ENCODE assay signal across 18 cellular contexts in the genomic region with DNA sequence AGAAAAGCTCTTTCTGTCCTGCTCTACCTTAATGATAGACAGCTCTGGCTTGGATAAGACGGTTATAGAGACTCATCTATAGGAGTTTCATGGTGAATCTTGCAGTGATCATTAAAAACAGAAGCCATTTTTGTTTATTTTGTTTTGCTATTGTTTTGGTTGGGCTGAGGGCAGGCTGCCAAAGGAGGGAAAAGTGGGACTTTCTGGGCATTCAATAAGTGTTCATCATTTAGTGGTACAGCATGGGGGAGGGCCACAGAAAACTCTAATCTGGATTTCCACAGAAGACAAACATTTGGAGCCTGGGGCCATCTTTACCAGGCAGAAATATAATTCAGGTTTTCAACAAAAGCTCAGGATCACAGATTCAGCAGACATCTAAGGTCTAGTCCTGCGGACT.
DNase-seq lines count a peak whose midpoint lies in the region; ATAC-seq, FAIRE-seq and TF ChIP-seq lines count a peak whose summit lies in the region.
"Had no signal": no experiment of that assay in that cellular context is flagged by ENCODE, and none has a peak within 500 bp of the region (broad histone marks: within the 10 kb centered on the region; RNA-seq: fewer than 3 reads in every experiment).

No MANE protein-coding gene starts in this region.

- no peaks in the 10 kb centered on the region for H3K9me3 ChIP-seq in IMR-90 (ENCODE audit: control insufficient read depth, insufficient read depth, low read length)
- H3K9me3 ChIP-seq in endothelial cell of umbilical vein (replicated peaks; ENCODE audit: control insufficient read depth, insufficient read depth, low read length) = no peaks in the 10 kb centered on the region
- H3K9me3 ChIP-seq in Karpas-422 (ENCODE audit: low read length) = no peaks in the 10 kb centered on the region
- H3K9me3 ChIP-seq: SK-N-SH had no signal

- peaks cover 13% of the 10 kb centered on the region for H3K4me1 Mint-ChIP-seq in endothelial cell (ENCODE audit: unreplicated experiment)
- H3K4me1 Mint-ChIP-seq: T-cell had no signal

- no peak for TF ChIP-seq POLR2A in IMR-90 (IDR thresholded peaks at IDR 0.05; ENCODE audit: low read depth, low read length)
- no peak for TF ChIP-seq POLR2A in endothelial cell of umbilical vein (IDR thresholded peaks at IDR 0.05; ENCODE audit: low read depth, low read length)

- peak overlapping the region; percentile 51; the same call in 1 of the 2 replicates for H2AK5ac ChIP-seq in IMR-90 (ENCODE audit: low read depth, low read length)

- H3K79me2 ChIP-seq in endothelial cell of umbilical vein (ENCODE audit: control insufficient read depth, insufficient read depth, low read length) (peaks cover 30% of the 10 kb centered on the region), Karpas-422 (ENCODE audit: low read length) (no peaks in the 10 kb centered on the region)

- FAIRE-seq in endothelial cell of umbilical vein (lab: Jason Lieb, UNC) = peak; percentile 54
- FAIRE-seq: D721Med had no signal

- DNase-seq in IMR-90 (no peak), endothelial cell of umbilical vein (ENCODE audit: low read depth, low spot score) (peak; percentile 78), endothelial cell (ENCODE audit: low spot score) (no peak), Karpas-422 (no peak)
- no peak for DNase-seq in stimulated activated CD4-positive, alpha-beta T cell treated with anti-CD3 and anti-CD28 coated beads, Interleukin-4, amount 100 ng/mL, for 24 hours
- DNase-seq: ACHN; CD8-positive, alpha-beta T cell; DMS79; H9; NCI-H1048; NCI-H2227 treated with DMSO at 0.1 percent for 48 hours; NCI-H524; Right ventricle myocardium superior; SK-N-SH; T-cell had no signal

- 0 out of 3 replicates have a peak overlapping the region, but pooled peaks have one; percentile 3 for H2BK15ac ChIP-seq in IMR-90 (ENCODE audit: low read depth, low read length)

- H3K56ac ChIP-seq in IMR-90 (ENCODE audit: extremely low read depth, insufficient read depth, low read length) = no peak overlapping the region

- dilution Hi-C loops in IMR-90 (cut with HindIII; ENCODE audit: low sequenced_read_pairs, unreplicated experiment) (no loop called here), endothelial cell of umbilical vein (cut with MboI; ENCODE audit: extremely low pct_ligation_motif_present, low sequenced_read_pairs) (loop anchor here (25.0 kb wide), 1 partner anchor 99 kb away; no protein-coding TSS in a partner anchor)

- H3K27me3 ChIP-seq in IMR-90 (ENCODE audit: control insufficient read depth, insufficient read depth, low read length) (no peaks in the 10 kb centered on the region), endothelial cell of umbilical vein (ENCODE audit: control insufficient read depth in 2 of 2, insufficient read depth in 2 of 2, low read length in 2 of 2) (no peaks in the 10 kb centered on the region), Karpas-422 (ENCODE audit: low read length) (no peaks in the 10 kb centered on the region)

- TF ChIP-seq CTCF in IMR-90 (conservative IDR thresholded peaks at IDR 0.05; ENCODE audit: low read depth, low read length) (no peak), endothelial cell of umbilical vein (IDR thresholded peaks at IDR 0.05; ENCODE audit: extremely low read depth in 1 of 2, insufficient read depth in 1 of 2, low read depth in 1 of 2, low read length in 2 of 2) (no peak), endothelial cell (IDR thresholded peaks at IDR 0.05; ENCODE audit: unreplicated experiment) (no peak)

- WGBS in IMR-90 (ENCODE audit: extremely low coverage in 2 of 2, insufficient read length in 1 of 2), 2 experiments = no CpG with 5 or more reads among the region's 2 CpGs

- 0 out of 2 replicates have a peak overlapping the region, but pooled peaks have one; percentile 9 for H3K4ac ChIP-seq in IMR-90 (ENCODE audit: low read depth, low read length)

- TF ChIP-seq RAD21 in IMR-90 (IDR thresholded peaks at IDR 0.05; ENCODE audit: low read length) = no peak

- in situ Hi-C loops in IMR-90 (cut with MboI; ENCODE audit: low sequenced_read_pairs) = no loop called here

- H3K14ac ChIP-seq in IMR-90 (replicated peaks; ENCODE audit: low read depth, low read length) = no peak overlapping the region

- H2BK5ac ChIP-seq in IMR-90 (ENCODE audit: low read depth, low read length, poor library complexity, severe bottlenecking) = no peak overlapping the region

- no peak overlapping the region for H3K4me3 Mint-ChIP-seq in endothelial cell (ENCODE audit: unreplicated experiment)
- H3K4me3 Mint-ChIP-seq: CD8-positive, alpha-beta T cell; H9; T-cell had no signal

- H3K9ac ChIP-seq in IMR-90 (ENCODE audit: low read depth, low read length) (no peak overlapping the region), endothelial cell of umbilical vein (replicated peaks; ENCODE audit: extremely low read depth, insufficient read depth, low read length) (peak overlapping the region; percentile 68), Karpas-422 (ENCODE audit: low read length) (no peak overlapping the region)
- H3K9ac ChIP-seq: SK-N-SH had no signal

- H3K9me1 ChIP-seq in IMR-90 (ENCODE audit: insufficient read depth, low read length) (no peaks in the 10 kb centered on the region), endothelial cell of umbilical vein (replicated peaks; ENCODE audit: control insufficient read depth, extremely low read depth, insufficient read depth, low read length) (no peaks in the 10 kb centered on the region)

- H4K8ac ChIP-seq in IMR-90 (ENCODE audit: low read depth in 2 of 2, low read length in 2 of 2) = no peak overlapping the region

- CTCF ChIA-PET in IMR-90 (lab: Yijun Ruan, JAX) = no interaction called here
- CTCF ChIA-PET in endothelial cell of umbilical vein (lab: Charles Lee) = interaction anchor here (1.6 to 3.0 kb wide), 4 partner anchors 17 to 25 kb away, joined by 4 to 11 read pairs (median 8); no protein-coding TSS in a partner anchor

- H2BK20ac ChIP-seq in IMR-90 (ENCODE audit: low read depth, low read length) = no peak overlapping the region

- H3K23ac ChIP-seq in IMR-90 (ENCODE audit: low read depth, low read length) = no peak overlapping the region

- no peaks in the 10 kb centered on the region for H3K9me2 ChIP-seq in Karpas-422 (replicated peaks; ENCODE audit: insufficient read depth, low read length)
- H3K9me2 ChIP-seq: SK-N-SH had no signal

- H3K79me1 ChIP-seq in IMR-90 (ENCODE audit: low read depth in 1 of 2, low read length in 2 of 2) = no peaks in the 10 kb centered on the region

- POLR2A ChIA-PET in IMR-90 (lab: Charles Lee; ENCODE audit: unreplicated experiment) (no interaction called here), endothelial cell of umbilical vein (lab: Charles Lee) (interaction anchor here (0.9 to 3.2 kb wide), 3 partner anchors 10 to 23 kb away, joined by 3 to 11 read pairs (median 5); no protein-coding TSS in a partner anchor)

- no peak overlapping the region for H4K5ac ChIP-seq in IMR-90 (ENCODE audit: low read depth, low read length)

- no peak overlapping the region for H3K27ac ChIP-seq in IMR-90 (ENCODE audit: insufficient read depth, low read length)
- peak overlapping the region; percentile 96 for H3K27ac ChIP-seq in endothelial cell of umbilical vein (ENCODE audit: insufficient read depth, low read depth, low read length)
- no peak overlapping the region for H3K27ac ChIP-seq in Karpas-422 (ENCODE audit: low read length)

- H3K4me3 ChIP-seq in IMR-90 (ENCODE audit: insufficient read depth, low read depth, low read length) (no peak overlapping the region), endothelial cell of umbilical vein (replicated peaks in 1 of 3; ENCODE audit: insufficient read depth in 1 of 3, low read depth in 1 of 3, low read length in 3 of 3) (peak overlapping the region in 2 of 3 experiments; percentile 11 to 60), Karpas-422 (ENCODE audit: low read length) (no peak overlapping the region)

- H3K4me1 ChIP-seq in IMR-90 (ENCODE audit: control insufficient read depth, insufficient read depth, low read length) = 0 out of 2 replicates have a peak, but pooled peaks cover 2% of the 10 kb centered on the region
- H3K4me1 ChIP-seq in endothelial cell of umbilical vein (ENCODE audit: control insufficient read depth, extremely low read depth, insufficient read depth, low read length) = peaks cover 52% of the 10 kb centered on the region
- no peaks in the 10 kb centered on the region for H3K4me1 ChIP-seq in Karpas-422 (ENCODE audit: low read length)

- H2AFZ ChIP-seq in IMR-90 (replicated peaks; ENCODE audit: low read length, poor library complexity) (no peak overlapping the region), endothelial cell of umbilical vein (ENCODE audit: low read depth, low read length) (no peak overlapping the region), Karpas-422 (ENCODE audit: low read length) (no peak overlapping the region)

- no peak overlapping the region for H3K18ac ChIP-seq in IMR-90 (ENCODE audit: low read depth, low read length)

- H3K4me2 ChIP-seq in IMR-90 (ENCODE audit: low read depth, low read length) = no peak overlapping the region
- peak overlapping the region; percentile 69 for H3K4me2 ChIP-seq in endothelial cell of umbilical vein (ENCODE audit: insufficient read depth, low read length)
- H3K4me2 ChIP-seq in Karpas-422 (ENCODE audit: low read depth, low read length, poor library complexity, severe bottlenecking) = no peak overlapping the region
- H3K4me2 ChIP-seq: SK-N-SH had no signal

- intact Hi-C loops in IMR-90 (cut with micrococcal nuclease) = no loop called here
- intact Hi-C loops in endothelial cell of umbilical vein (cut with micrococcal nuclease) = loop anchor here (1.0 kb wide), 1 partner anchor 20 kb away; no protein-coding TSS in a partner anchor

- H3K27ac Mint-ChIP-seq in endothelial cell (ENCODE audit: unreplicated experiment) = no peak overlapping the region
- H3K27ac Mint-ChIP-seq: CD8-positive, alpha-beta T cell; H9; T-cell had no signal

- H3K27me3 Mint-ChIP-seq in endothelial cell (ENCODE audit: unreplicated experiment) = peaks cover 3% of the 10 kb centered on the region

- ATAC-seq in GM19023 (IDR thresholded peaks at IDR 0.05; ENCODE audit: unreplicated experiment) = peak; percentile 16
- no peak for ATAC-seq in IMR-90 (ENCODE audit: low read depth)
- ATAC-seq in HG02840 (IDR thresholded peaks at IDR 0.05; ENCODE audit: low FRiP score, unreplicated experiment) = no peak
- ATAC-seq: CD8-positive, alpha-beta T cell; T-cell had no signal

- 0 out of 2 replicates have a peak overlapping the region, but pooled peaks have one; percentile 17 for H2BK120ac ChIP-seq in IMR-90 (ENCODE audit: low read depth, low read length)

- no peaks in the 10 kb centered on the region for H3K9me3 Mint-ChIP-seq in endothelial cell (ENCODE audit: unreplicated experiment)
- H3K9me3 Mint-ChIP-seq: H9 had no signal

- H4K91ac ChIP-seq in IMR-90 (ENCODE audit: insufficient read depth, low read depth, low read length) = no peak overlapping the region

- BruUV-seq in IMR-90 (replicated peaks; lab: Mats Ljungman, UMichigan) (no TSS peak), endothelial cell of umbilical vein (replicated peaks; lab: Mats Ljungman, UMichigan) (no TSS peak)

- H3K36me3 ChIP-seq in IMR-90 (ENCODE audit: control insufficient read depth, insufficient read depth, low read length) (no peaks in the 10 kb centered on the region), endothelial cell of umbilical vein (ENCODE audit: control insufficient read depth in 2 of 2, extremely low read depth in 1 of 2, insufficient read depth in 2 of 2, low read length in 2 of 2) (no peaks in the 10 kb centered on the region), Karpas-422 (ENCODE audit: insufficient read depth, low read length) (no peaks in the 10 kb centered on the region)

- H3K36me3 Mint-ChIP-seq in endothelial cell (ENCODE audit: low read depth, unreplicated experiment) = no peaks in the 10 kb centered on the region
- H3K36me3 Mint-ChIP-seq: CD8-positive, alpha-beta T cell; T-cell had no signal

- H2AK9ac ChIP-seq in IMR-90 (replicated peaks; ENCODE audit: low read depth, low read length, poor library complexity) = no peak overlapping the region

- H4K20me1 ChIP-seq in IMR-90 (ENCODE audit: insufficient read depth, low read length) (no peaks in the 10 kb centered on the region), endothelial cell of umbilical vein (replicated peaks; ENCODE audit: control insufficient read depth, extremely low read depth, insufficient read depth, low read length) (no peaks in the 10 kb centered on the region), Karpas-422 (ENCODE audit: insufficient read depth, low read depth, low read length) (no peaks in the 10 kb centered on the region)

Comparison
In these comparisons a context has a peak if more than half of its experiments do, and no peak if none do; other contexts are left out.
1. H3K4me3 ChIP-seq: peak in endothelial cell of umbilical vein (2 of 3); none in IMR-90 (single experiment) and Karpas-422 (single experiment).